23 cellular contexts compared by ENCODE assay signal in the genomic region with DNA sequence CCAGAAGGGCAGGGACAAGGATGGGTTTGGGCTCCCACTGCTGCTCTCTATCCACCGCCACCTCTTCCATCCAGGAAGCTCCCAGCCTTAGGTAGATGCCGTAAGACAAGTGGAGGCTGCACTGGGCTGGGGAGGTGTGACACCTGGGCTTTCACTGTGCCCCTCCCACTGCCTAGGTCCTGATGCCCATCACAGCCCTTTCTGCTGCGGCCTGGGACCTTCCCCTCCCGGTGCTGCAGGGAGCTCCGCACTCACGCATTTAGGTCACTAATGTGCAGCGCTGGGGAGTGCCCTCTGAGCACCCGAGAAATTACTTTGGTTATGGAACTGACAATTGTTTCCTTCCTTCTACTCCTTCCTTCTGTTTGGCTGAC. TPM values are rescaled to one million over a fixed set of nuclear protein-coding genes. Genes with fewer than 3 reads are reported as not detected.
"Had no signal": no experiment of that assay in that cellular context is flagged by ENCODE, and none has a peak within 500 bp of the region (broad histone marks: within the 10 kb centered on the region; RNA-seq: fewer than 3 reads in every experiment).

No MANE protein-coding gene starts in this region.

- H3K27ac Mint-ChIP-seq: activated naive CD8-positive, alpha-beta T cell; activated T-helper 1 cell treated with anti-CD3 and anti-CD28 coated beads, Interleukin-12 subunit alpha, Interleukin-12 subunit beta, Interleukin-2, Interleukin-4 antibody, amounts not matched to agents 30 ng/mL and 10 ng/mL and 1 ng/mL, durations not matched to agents 14 hours and 24 hours and 36 hours; stimulated activated naive CD8-positive, alpha-beta T cell treated with anti-CD3 and anti-CD28 coated beads, Interleukin-15, Interleukin-2, amounts not matched to agents 100 ng/mL and 50 ng/mL, for 24 hours had no signal

- H3K27ac ChIP-seq: dorsolateral prefrontal cortex, epithelial cell of prostate, suprapubic skin, transverse colon had no signal

- DNase-seq: activated CD4-positive, alpha-beta T cell treated with anti-CD3 and anti-CD28 coated beads, Interleukin-2, amount 50 U/mL, for 1 hour; activated T-cell treated with anti-CD3 and anti-CD28 coated beads for 4 hours; dorsolateral prefrontal cortex; foreskin fibroblast; hippocampal formation; mesenchymal stem cell; naive thymus-derived CD8-positive, alpha-beta T cell; retina; SIG-M5; stimulated activated CD4-positive, alpha-beta T cell treated with anti-CD3 and anti-CD28 coated beads, Interleukin-15, amount 100 ng/mL, for 24 hours; stimulated activated CD4-positive, alpha-beta T cell treated with anti-CD3 and anti-CD28 coated beads, Interleukin-2, amount 100 ng/mL, for 48 hours; T1000; transverse colon had no signal

- H3K9me3 ChIP-seq: suprapubic skin, transverse colon had no signal

- H3K4me3 ChIP-seq: suprapubic skin, transverse colon had no signal

- ATAC-seq: activated CD4-positive, CD25-positive, alpha-beta regulatory T cell treated with anti-CD3 and anti-CD28 coated beads, Interleukin-2, amount 50 U/mL, for 24 hours; naive thymus-derived CD8-positive, alpha-beta T cell had no signal

- H3K9me3 Mint-ChIP-seq: activated T-helper 1 cell treated with anti-CD3 and anti-CD28 coated beads, Interleukin-12 subunit alpha, Interleukin-12 subunit beta, Interleukin-2, Interleukin-4 antibody, amounts not matched to agents 30 ng/mL and 10 ng/mL and 1 ng/mL, durations not matched to agents 14 hours and 24 hours and 36 hours; stimulated activated naive CD8-positive, alpha-beta T cell treated with anti-CD3 and anti-CD28 coated beads, Interleukin-15, Interleukin-2, amounts not matched to agents 100 ng/mL and 50 ng/mL, for 24 hours had no signal

- H3K36me3 ChIP-seq: suprapubic skin, transverse colon had no signal

- H3K4me3 Mint-ChIP-seq: activated naive CD8-positive, alpha-beta T cell; activated T-helper 1 cell treated with anti-CD3 and anti-CD28 coated beads, Interleukin-12 subunit alpha, Interleukin-12 subunit beta, Interleukin-2, Interleukin-4 antibody, amounts not matched to agents 30 ng/mL and 10 ng/mL and 1 ng/mL, durations not matched to agents 14 hours and 24 hours and 36 hours; naive thymus-derived CD8-positive, alpha-beta T cell; stimulated activated naive CD8-positive, alpha-beta T cell treated with anti-CD3 and anti-CD28 coated beads, Interleukin-15, Interleukin-2, amounts not matched to agents 100 ng/mL and 50 ng/mL, for 24 hours had no signal

RNA-seq across cellular contexts. Expression of gene LTF, which starts 0.8 kb away (rescaled TPM):
- total RNA-seq: activated T-helper 1 cell treated with anti-CD3 and anti-CD28 coated beads, Interleukin-12 subunit alpha, Interleukin-12 subunit beta, Interleukin-2, Interleukin-4 antibody, amounts not matched to agents 30 ng/mL and 10 ng/mL and 1 ng/mL, durations not matched to agents 14 hours and 24 hours and 36 hours; glomerular endothelial cell; naive thymus-derived CD8-positive, alpha-beta T cell; T-helper 1 cell treated with Interleukin-12 subunit alpha and Interleukin-12 subunit beta and Interleukin-4 antibody, amounts not matched to agents 30 ng/mL and 1 ng/mL, for 36 hours had no signal
- polyA plus RNA-seq: keratinocyte; naive thymus-derived CD8-positive, alpha-beta T cell had no signal

RNA-seq across cellular contexts. Expression of gene RTP3, which starts 33.9 kb away (rescaled TPM):
- total RNA-seq: activated T-helper 1 cell treated with anti-CD3 and anti-CD28 coated beads, Interleukin-12 subunit alpha, Interleukin-12 subunit beta, Interleukin-2, Interleukin-4 antibody, amounts not matched to agents 30 ng/mL and 10 ng/mL and 1 ng/mL, durations not matched to agents 14 hours and 24 hours and 36 hours; dorsolateral prefrontal cortex; glomerular endothelial cell; mucosa of gallbladder; naive thymus-derived CD8-positive, alpha-beta T cell; suprapubic skin; T-helper 1 cell treated with Interleukin-12 subunit alpha and Interleukin-12 subunit beta and Interleukin-4 antibody, amounts not matched to agents 30 ng/mL and 1 ng/mL, for 36 hours; transverse colon had no signal
- polyA plus RNA-seq: keratinocyte; naive thymus-derived CD8-positive, alpha-beta T cell had no signal

RNA-seq across cellular contexts. Expression of gene CCRL2, which starts 56.8 kb away (rescaled TPM):
- polyA plus RNA-seq: keratinocyte had no signal
